In the genomic region with DNA sequence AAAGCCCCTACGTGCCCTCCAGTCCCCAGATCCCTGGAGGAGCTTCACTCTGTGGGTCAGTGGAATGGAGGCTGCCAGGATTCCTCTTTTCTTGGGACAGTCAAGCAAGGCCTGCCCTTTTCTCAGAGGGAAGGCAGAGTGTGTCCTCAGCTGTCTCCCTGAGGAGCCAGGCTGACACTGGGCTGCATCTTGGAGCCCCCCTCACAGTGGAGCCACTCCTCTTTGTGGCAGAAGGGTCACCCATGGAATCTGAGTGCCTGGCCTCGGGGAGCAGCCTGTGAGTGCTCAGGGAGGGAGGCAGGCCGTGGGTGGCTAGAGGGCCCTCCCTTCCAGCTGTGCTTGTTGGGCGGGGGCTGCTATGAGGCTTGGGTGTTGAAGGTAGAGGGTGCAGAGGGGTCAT, we compare ENCODE assay signal across 31 cellular contexts. TPM values are rescaled to one million over a fixed set of nuclear protein-coding genes. Genes with fewer than 3 reads are reported as not detected.
"Had no signal": no experiment of that assay in that cellular context is flagged by ENCODE, and none has a peak within 500 bp of the region (broad histone marks: within the 10 kb centered on the region; RNA-seq: fewer than 3 reads in every experiment).

No MANE protein-coding gene starts in this region.

- H3K9me3 Mint-ChIP-seq: activated CD4-positive, alpha-beta memory T cell treated with anti-CD3 and anti-CD28 coated beads for 36 hours; activated naive CD4-positive, alpha-beta T cell treated with anti-CD3 and anti-CD28 coated beads, Interleukin-2, amount 10 ng/mL, durations not matched to agents 7 days and 5 days; activated T-helper 1 cell treated with anti-CD3 and anti-CD28 coated beads, Interleukin-12 subunit alpha, Interleukin-12 subunit beta, Interleukin-2, Interleukin-4 antibody, amounts not matched to agents 30 ng/mL and 10 ng/mL and 1 ng/mL, durations not matched to agents 14 hours and 24 hours and 36 hours; central memory CD8-positive, alpha-beta T cell; dendritic cell treated with granulocyte-macrophage colony-stimulating factor and Interleukin-4, amounts not matched to agents 40 ng/mL and 50 ng/mL, for 4 days; immature natural killer cell; natural killer cell treated with Interleukin-12 subunit alpha and Interleukin-12 subunit beta and Interleukin-15 and Interleukin-18, amount 100 ng/mL, for 72 hours; T-helper 1 cell treated with Interleukin-12 subunit alpha and Interleukin-12 subunit beta and Interleukin-4 antibody, amounts not matched to agents 30 μg/mL and 1 μg/mL, for 36 hours; type B pancreatic cell had no signal

- H3K27me3 ChIP-seq: ovary had no signal

- H3K27me3 Mint-ChIP-seq: dendritic cell treated with granulocyte-macrophage colony-stimulating factor and Interleukin-4, amounts not matched to agents 40 ng/mL and 50 ng/mL, for 4 days; type B pancreatic cell had no signal

- H3K27ac ChIP-seq: epithelial cell of prostate, SK-N-MC, thoracic aorta, WERI-Rb-1 had no signal

- H3K36me3 ChIP-seq: ovary, thoracic aorta, WERI-Rb-1 had no signal

- H3K9me3 ChIP-seq: ovary, thoracic aorta had no signal

- H3K36me3 Mint-ChIP-seq: activated CD4-positive, alpha-beta memory T cell treated with anti-CD3 and anti-CD28 coated beads for 36 hours; activated naive CD4-positive, alpha-beta T cell treated with anti-CD3 and anti-CD28 coated beads, Interleukin-2, amount 10 ng/mL, durations not matched to agents 7 days and 5 days; immature natural killer cell; natural killer cell treated with Interleukin-12 subunit alpha and Interleukin-12 subunit beta and Interleukin-15 and Interleukin-18, amount 100 ng/mL, for 72 hours had no signal

- H3K4me3 Mint-ChIP-seq: activated CD4-positive, alpha-beta memory T cell treated with anti-CD3 and anti-CD28 coated beads for 36 hours; activated naive CD4-positive, alpha-beta T cell treated with anti-CD3 and anti-CD28 coated beads, Interleukin-2, amount 10 ng/mL, durations not matched to agents 7 days and 5 days; activated T-helper 1 cell treated with anti-CD3 and anti-CD28 coated beads, Interleukin-12 subunit alpha, Interleukin-12 subunit beta, Interleukin-2, Interleukin-4 antibody, amounts not matched to agents 30 ng/mL and 10 ng/mL and 1 ng/mL, durations not matched to agents 14 hours and 24 hours and 36 hours; central memory CD8-positive, alpha-beta T cell; dendritic cell treated with granulocyte-macrophage colony-stimulating factor and Interleukin-4, amounts not matched to agents 40 ng/mL and 50 ng/mL, for 4 days; immature natural killer cell; natural killer cell treated with Interleukin-12 subunit alpha and Interleukin-12 subunit beta and Interleukin-15 and Interleukin-18, amount 100 ng/mL, for 72 hours; T-helper 1 cell treated with Interleukin-12 subunit alpha and Interleukin-12 subunit beta and Interleukin-4 antibody, amounts not matched to agents 30 μg/mL and 1 μg/mL, for 36 hours; type B pancreatic cell had no signal

- H3K27ac Mint-ChIP-seq: activated CD4-positive, alpha-beta memory T cell treated with anti-CD3 and anti-CD28 coated beads for 36 hours; activated naive CD4-positive, alpha-beta T cell treated with anti-CD3 and anti-CD28 coated beads, Interleukin-2, amount 10 ng/mL, durations not matched to agents 7 days and 5 days; activated T-helper 1 cell treated with anti-CD3 and anti-CD28 coated beads, Interleukin-12 subunit alpha, Interleukin-12 subunit beta, Interleukin-2, Interleukin-4 antibody, amounts not matched to agents 30 ng/mL and 10 ng/mL and 1 ng/mL, durations not matched to agents 14 hours and 24 hours and 36 hours; dendritic cell treated with granulocyte-macrophage colony-stimulating factor and Interleukin-4, amounts not matched to agents 40 ng/mL and 50 ng/mL, for 4 days; immature natural killer cell; natural killer cell treated with Interleukin-12 subunit alpha and Interleukin-12 subunit beta and Interleukin-15 and Interleukin-18, amount 100 ng/mL, for 72 hours; progenitor cell of endocrine pancreas; T-helper 1 cell treated with Interleukin-12 subunit alpha and Interleukin-12 subunit beta and Interleukin-4 antibody, amounts not matched to agents 30 μg/mL and 1 μg/mL, for 36 hours; type B pancreatic cell had no signal

- H3K4me3 ChIP-seq: ovary, SK-N-MC, thoracic aorta had no signal

- H3K4me1 Mint-ChIP-seq: activated naive CD4-positive, alpha-beta T cell treated with anti-CD3 and anti-CD28 coated beads, Interleukin-2, amount 10 ng/mL, durations not matched to agents 7 days and 5 days; central memory CD8-positive, alpha-beta T cell; immature natural killer cell had no signal

- DNase-seq: activated CD4-positive, alpha-beta memory T cell treated with anti-CD3 and anti-CD28 coated beads for 36 hours; activated CD4-positive, alpha-beta T cell treated with anti-CD3 and anti-CD28 coated beads for 48 hours; activated CD8-positive, alpha-beta memory T cell treated with anti-CD3 and anti-CD28 coated beads, Interleukin-2, amount 50 U/mL, for 4 hours; activated effector memory CD4-positive, alpha-beta T cell treated with anti-CD3 and anti-CD28 coated beads, Interleukin-2, amount 50 U/mL, for 16 hours; activated naive CD4-positive, alpha-beta T cell treated with anti-CD3 and anti-CD28 coated beads, Interleukin-2, amount 10 ng/mL, durations not matched to agents 7 days and 5 days; activated T-cell treated with anti-CD3 and anti-CD28 coated beads, Interleukin-2, amount 50 U/mL, for 1 hour; amniotic stem cell; effector CD4-positive, alpha-beta T cell; head of caudate nucleus; hippocampal formation; immature natural killer cell; midbrain; retina; stimulated activated CD4-positive, alpha-beta T cell treated with anti-CD3 and anti-CD28 coated beads, Interleukin-15, amount 100 ng/mL, for 24 hours; stimulated activated CD4-positive, alpha-beta T cell treated with anti-CD3 and anti-CD28 coated beads, Interleukin-2, amount 100 ng/mL, for 24 hours; stimulated activated naive CD4-positive, alpha-beta T cell; T-helper 9 cell; WERI-Rb-1 had no signal

- ATAC-seq: activated CD4-positive, CD25-positive, alpha-beta regulatory T cell treated with anti-CD3 and anti-CD28 coated beads, Interleukin-2, amount 50 U/mL, for 24 hours; natural killer cell treated with Interleukin-12 subunit alpha and Interleukin-12 subunit beta and Interleukin-15 and Interleukin-18, amount 100 ng/mL, for 72 hours; sciatic nerve had no signal

RNA-seq across cellular contexts. Expression of gene BOC, which starts 41.2 kb away (rescaled TPM):
- total RNA-seq: activated CD4-positive, alpha-beta memory T cell treated with anti-CD3 and anti-CD28 coated beads for 36 hours had no signal
- polyA plus RNA-seq: immature natural killer cell had no signal
